Comparison of ENCODE assay signal across 14 cellular contexts in the genomic region with DNA sequence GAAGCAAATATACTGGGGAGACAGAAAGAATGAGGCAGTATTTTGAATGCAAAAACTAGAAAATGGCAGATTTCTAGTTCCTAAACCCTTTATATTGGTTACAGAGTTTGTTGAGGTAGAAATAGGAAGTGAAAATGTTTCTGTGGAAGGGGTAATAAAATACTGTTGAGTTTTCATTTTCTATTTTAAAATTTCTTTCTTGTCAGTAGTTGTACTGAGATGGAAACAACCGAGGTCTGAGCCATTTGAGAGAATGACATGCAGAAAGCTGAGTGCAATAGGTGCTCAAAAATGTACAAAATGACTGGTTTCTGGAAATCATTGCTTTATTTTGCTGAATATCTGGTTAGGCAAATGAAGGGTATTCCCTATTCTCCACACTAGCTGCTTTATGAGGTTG.
DNase-seq lines count a peak whose midpoint lies in the region; ATAC-seq and TF ChIP-seq lines count a peak whose summit lies in the region.
"Had no signal": no experiment of that assay in that cellular context is flagged by ENCODE, and none has a peak within 500 bp of the region (broad histone marks: within the 10 kb centered on the region; RNA-seq: fewer than 3 reads in every experiment).

No MANE protein-coding gene starts in this region.

- H3K9me3 ChIP-seq in suprapubic skin, result no peaks in the 10 kb centered on the region
- H3K9me3 ChIP-seq in prostate gland, result no peaks in the 10 kb centered on the region
- H3K9me3 ChIP-seq: heart left ventricle, lower lobe of right lung, ovary had no signal

- H3K27ac ChIP-seq in KMS-11 (peak overlapping the region; percentile 32; the same call in 1 of the 2 replicates), suprapubic skin (no peak overlapping the region), prostate gland (no peak overlapping the region)
- H3K27ac ChIP-seq: C4-2B, heart left ventricle, lower lobe of right lung, ovary had no signal

- H3K4me1 ChIP-seq in KMS-11 (ENCODE audit: low read depth, poor library complexity, severe bottlenecking), result peaks cover 20% of the 10 kb centered on the region
- no peaks in the 10 kb centered on the region for H3K4me1 ChIP-seq in suprapubic skin
- no peaks in the 10 kb centered on the region for H3K4me1 ChIP-seq in prostate gland (replicated peaks)
- H3K4me1 ChIP-seq: heart left ventricle, lower lobe of right lung had no signal

- H3K27me3 ChIP-seq in KMS-11 (ENCODE audit: insufficient read depth, low read depth), result no peaks in the 10 kb centered on the region
- no peaks in the 10 kb centered on the region for H3K27me3 ChIP-seq in suprapubic skin
- H3K27me3 ChIP-seq in prostate gland (replicated peaks; ENCODE audit: insufficient read depth), result no peaks in the 10 kb centered on the region
- H3K27me3 ChIP-seq: heart left ventricle, ovary had no signal

- no peaks in the 10 kb centered on the region for H3K79me2 ChIP-seq in KMS-11 (ENCODE audit: insufficient read depth, low read depth)

- WGBS in suprapubic skin, result 75% methylated on average over 1 of the region's 1 CpG
- WGBS in prostate gland, result 83% methylated on average over 1 of the region's 1 CpG

- TF ChIP-seq EP300 in suprapubic skin (IDR thresholded peaks at IDR 0.05), result no peak

- H3K4me3 ChIP-seq in KMS-11 (IDR thresholded peaks at IDR 0.05; ENCODE audit: insufficient read depth, low read depth, low read length), result no peak overlapping the region
- H3K4me3 ChIP-seq in suprapubic skin, result no peak overlapping the region
- H3K4me3 ChIP-seq in prostate gland, result no peak overlapping the region
- H3K4me3 ChIP-seq: heart left ventricle, lower lobe of right lung, ovary had no signal

- TF ChIP-seq CTCF in KMS-11 (conservative IDR thresholded peaks at IDR 0.05; ENCODE audit: low read depth, low read length) (no peak), suprapubic skin (IDR thresholded peaks at IDR 0.05) (no peak), prostate gland (IDR thresholded peaks at IDR 0.05) (no peak)

- no peak overlapping the region for H3K9ac ChIP-seq in KMS-11

- peak overlapping the region; percentile 60 for H2AFZ ChIP-seq in KMS-11 (ENCODE audit: low read depth)

- H3K4me2 ChIP-seq in KMS-11, result peak overlapping the region; percentile 18; the same call in 1 of the 2 replicates

- intact Hi-C loops in prostate gland (cut with DNase I), result no loop called here

- no peak for DNase-seq in effector CD8-positive, alpha-beta T cell (lab: John Stamatoyannopoulos, UW)
- no peak for DNase-seq in suprapubic skin (ENCODE audit: low spot score in 2 of 2)
- DNase-seq in H4 (ENCODE audit: low spot score), result no peak
- DNase-seq in prostate gland (ENCODE audit: low spot score), result no peak
- DNase-seq: heart left ventricle; lower lobe of right lung; NCI-H1105; ovary; stimulated activated CD4-positive, alpha-beta T cell treated with anti-CD3 and anti-CD28 coated beads, Interleukin-2, amount 100 ng/mL, for 48 hours had no signal

- ATAC-seq in GM18519 (IDR thresholded peaks at IDR 0.05; ENCODE audit: low FRiP score, unreplicated experiment), result peak; percentile 99
- peak; percentile 97 for ATAC-seq in GM21390 (IDR thresholded peaks at IDR 0.05; ENCODE audit: unreplicated experiment)
- peak; percentile 97 for ATAC-seq in HG02981 (IDR thresholded peaks at IDR 0.05; ENCODE audit: unreplicated experiment)
- ATAC-seq: heart left ventricle, lower lobe of right lung had no signal

- no peak for TF ChIP-seq POLR2A in suprapubic skin (IDR thresholded peaks at IDR 0.05)
- TF ChIP-seq POLR2A in prostate gland (IDR thresholded peaks at IDR 0.05), result no peak

- no peaks in the 10 kb centered on the region for H3K36me3 ChIP-seq in KMS-11 (ENCODE audit: insufficient read depth)
- no peaks in the 10 kb centered on the region for H3K36me3 ChIP-seq in suprapubic skin
- H3K36me3 ChIP-seq in prostate gland, result no peaks in the 10 kb centered on the region
- H3K36me3 ChIP-seq: heart left ventricle, lower lobe of right lung, ovary had no signal

- H4K20me1 ChIP-seq in KMS-11 (ENCODE audit: insufficient read depth), result no peaks in the 10 kb centered on the region
